In genomic region chr16:84085774-84086173, GRCh38 we compare ENCODE assay signal across 17 cellular contexts. TPM values are rescaled to one million over a fixed set of nuclear protein-coding genes. Genes with fewer than 3 reads are reported as not detected.
DNase-seq lines count a peak whose midpoint lies in the region; ATAC-seq, FAIRE-seq and TF ChIP-seq lines count a peak whose summit lies in the region.
"Had no signal": no experiment of that assay in that cellular context is flagged by ENCODE, and none has a peak within 500 bp of the region (broad histone marks: within the 10 kb centered on the region; RNA-seq: fewer than 3 reads in every experiment).

No MANE protein-coding gene starts in this region.

- no peak overlapping the region for H2AFZ ChIP-seq in OCI-LY3 (ENCODE audit: low read depth, low read length)

- H4K20me1 ChIP-seq in OCI-LY3 (ENCODE audit: insufficient read depth, low read length): peaks cover 80% of the 10 kb centered on the region

- H3K36me3 Mint-ChIP-seq in CD4-positive, CD25-positive, alpha-beta regulatory T cell: peaks cover 38% of the 10 kb centered on the region

- H3K27ac ChIP-seq in CD4-positive, CD25-positive, alpha-beta regulatory T cell (ENCODE audit: insufficient read depth, low read length, poor library complexity, severe bottlenecking): no peak overlapping the region
- H3K27ac ChIP-seq in OCI-LY3 (ENCODE audit: low read length) (no peak overlapping the region), uterus (no peak overlapping the region), spleen (peak overlapping the region in 3 of 8 donors; percentile 9 to 50 (median 41))
- H3K27ac ChIP-seq: suprapubic skin had no signal

- no peak for TF ChIP-seq CTCF in OCI-LY3 (IDR thresholded peaks at IDR 0.05; ENCODE audit: low read depth, low read length)
- no peak for TF ChIP-seq CTCF in uterus (IDR thresholded peaks at IDR 0.05)
- no peak for TF ChIP-seq CTCF in spleen (IDR thresholded peaks at IDR 0.05 in 8 of 11, conservative IDR thresholded peaks at IDR 0.05 in 3 of 11)

- H3K27me3 Mint-ChIP-seq in CD4-positive, CD25-positive, alpha-beta regulatory T cell: no peaks in the 10 kb centered on the region

- H3K9me3 ChIP-seq in CD4-positive, CD25-positive, alpha-beta regulatory T cell (ENCODE audit: control insufficient read depth in 2 of 2, low read length in 2 of 2): no peaks in the 10 kb centered on the region
- H3K9me3 ChIP-seq in OCI-LY3 (ENCODE audit: insufficient read depth, low read length) (no peaks in the 10 kb centered on the region), uterus (no peaks in the 10 kb centered on the region), spleen (no peaks in the 10 kb centered on the region)
- H3K9me3 ChIP-seq: suprapubic skin had no signal

- no peak overlapping the region for H3K4me3 ChIP-seq in CD4-positive, CD25-positive, alpha-beta regulatory T cell (ENCODE audit: low read depth, low read length)
- H3K4me3 ChIP-seq in OCI-LY3 (ENCODE audit: low read length): no peak overlapping the region
- no peak overlapping the region for H3K4me3 ChIP-seq in uterus
- no peak overlapping the region for H3K4me3 ChIP-seq in spleen
- H3K4me3 ChIP-seq: suprapubic skin had no signal

- no peak overlapping the region for H3K9ac ChIP-seq in OCI-LY3 (ENCODE audit: low read length)

- FAIRE-seq in GM18507 (lab: Jason Lieb, UNC): peak; percentile 83

- intact Hi-C loops in uterus (cut with DNase I; ENCODE audit: low total_unique reads) (no loop called here), spleen (cut with DNase I; ENCODE audit: low total_unique reads) (loop anchor here (10.0 kb wide), 1 partner anchor 89 kb away; no protein-coding TSS in a partner anchor)

- H3K27ac Mint-ChIP-seq in CD4-positive, CD25-positive, alpha-beta regulatory T cell: peak overlapping the region in 2 of 3 donors; percentile 54 to 93

- peaks cover 11 to 37% (median 23%) of the 10 kb centered on the region in 4 donors for H3K4me1 Mint-ChIP-seq in CD4-positive, CD25-positive, alpha-beta regulatory T cell

- no peak for ATAC-seq in CD4-positive, CD25-positive, alpha-beta regulatory T cell (ENCODE audit: low read depth in 2 of 2)
- no peak for ATAC-seq in GM21515 (IDR thresholded peaks at IDR 0.05; ENCODE audit: unreplicated experiment)

- DNase-seq in CD4-positive, CD25-positive, alpha-beta regulatory T cell: peak in 1 of 3 donors; percentile 18
- DNase-seq in GM18507 (ENCODE audit: extremely low spot score, insufficient read length, low read depth) (no peak), erythroblast (lab: John Stamatoyannopoulos, UW) (peak; percentile 19 to 20), uterus (no peak), NCI-H146 (lab: John Stamatoyannopoulos, UW) (no peak), spleen (no peak)
- DNase-seq: activated T-cell treated with anti-CD3 and anti-CD28 coated beads, Interleukin-2, amount 50 U/mL, for 48 hours; effector CD4-positive, alpha-beta T cell; islet precursor cell; NCI-H2227 treated with DMSO at 0.1 percent for 48 hours; RPMI8226 had no signal

- no peaks in the 10 kb centered on the region for H3K79me2 ChIP-seq in OCI-LY3 (ENCODE audit: low read length)

- no peaks in the 10 kb centered on the region for H3K27me3 ChIP-seq in CD4-positive, CD25-positive, alpha-beta regulatory T cell (ENCODE audit: control insufficient read depth, insufficient read depth, low read length)
- H3K27me3 ChIP-seq in OCI-LY3 (ENCODE audit: low read depth, low read length): peaks cover 23% of the 10 kb centered on the region
- no peaks in the 10 kb centered on the region for H3K27me3 ChIP-seq in uterus
- no peaks in the 10 kb centered on the region for H3K27me3 ChIP-seq in spleen (replicated peaks in 1 of 7)
- H3K27me3 ChIP-seq: suprapubic skin had no signal

- 13 to 22% (median 14%) methylated on average over 6 of the region's 6 CpGs for WGBS in spleen, 5 donors

- no peak overlapping the region for H3K4me3 Mint-ChIP-seq in CD4-positive, CD25-positive, alpha-beta regulatory T cell

- H3K9me3 Mint-ChIP-seq in CD4-positive, CD25-positive, alpha-beta regulatory T cell: no peaks in the 10 kb centered on the region

- H3K4me2 ChIP-seq in OCI-LY3 (ENCODE audit: low read length): peak overlapping the region; percentile 51

- H3K4me1 ChIP-seq in CD4-positive, CD25-positive, alpha-beta regulatory T cell (ENCODE audit: control insufficient read depth, insufficient read depth, low read length, poor library complexity, severe bottlenecking): peaks cover 22% of the 10 kb centered on the region
- peaks cover 52% of the 10 kb centered on the region for H3K4me1 ChIP-seq in OCI-LY3 (ENCODE audit: low read length)
- H3K4me1 ChIP-seq in uterus: no peaks in the 10 kb centered on the region
- peaks cover 0 to 82% (median 41%) of the 10 kb centered on the region in 6 donors for H3K4me1 ChIP-seq in spleen
- H3K4me1 ChIP-seq: suprapubic skin had no signal

- TF ChIP-seq POLR2A in erythroblast (IDR thresholded peaks at IDR 0.05; ENCODE audit: low read length): no peak
- no peak for TF ChIP-seq POLR2A in uterus (IDR thresholded peaks at IDR 0.05)
- no peak for TF ChIP-seq POLR2A in spleen (IDR thresholded peaks at IDR 0.05)

- peaks cover 82% of the 10 kb centered on the region for H3K36me3 ChIP-seq in CD4-positive, CD25-positive, alpha-beta regulatory T cell (ENCODE audit: control insufficient read depth, insufficient read depth, low read length)
- H3K36me3 ChIP-seq in OCI-LY3 (replicated peaks; ENCODE audit: low read depth, low read length) (peaks cover 72% of the 10 kb centered on the region), uterus (no peaks in the 10 kb centered on the region), spleen (peaks cover 0 to 93% (median 69%) of the 10 kb centered on the region in 6 donors)

RNA-seq across cellular contexts. Expression of gene MBTPS1, which starts 31.0 kb away (rescaled TPM):
- 118 TPM for total RNA-seq in CD4-positive, CD25-positive, alpha-beta regulatory T cell
- polyA plus RNA-seq in CD4-positive, CD25-positive, alpha-beta regulatory T cell: 10 to 100 TPM; 40.6 to 62.5 (median 47.8) TPM
- total RNA-seq in uterus (100 to 1,000 TPM in 3 of 4 donors, 10 to 100 TPM in 1; 63.0 to 162 (median 112) TPM), spleen (100 to 1,000 TPM in 3 of 7 donors, 10 to 100 TPM in 4; 76.4 to 121 (median 98.7) TPM)
- 10 to 100 TPM; 34.5 to 44.2 (median 39.9) TPM for polyA plus RNA-seq in spleen

RNA-seq across cellular contexts. Expression of gene SLC38A8, which starts 43.2 kb away (rescaled TPM):
- not detected for total RNA-seq in CD4-positive, CD25-positive, alpha-beta regulatory T cell
- not detected for polyA plus RNA-seq in CD4-positive, CD25-positive, alpha-beta regulatory T cell
- 1 to 10 TPM in 1 of 4 donors, not detected in 3; 1.3 TPM for total RNA-seq in uterus
- not detected for total RNA-seq in spleen
- polyA plus RNA-seq in spleen: under 1 TPM in 1 of 3 donors, not detected in 2; 0.37 TPM
- total RNA-seq: fibroblast of villous mesenchyme, myocyte, suprapubic skin had no signal

RNA-seq across cellular contexts. Expression of gene HSDL1, which starts 59.2 kb away (rescaled TPM):
- 17.3 TPM for total RNA-seq in CD4-positive, CD25-positive, alpha-beta regulatory T cell
- polyA plus RNA-seq in CD4-positive, CD25-positive, alpha-beta regulatory T cell: 10 to 100 TPM in 1 of 4 donors, 1 to 10 TPM in 3; 6.8 to 10.6 (median 9.6) TPM
- 10 to 100 TPM; 10.5 to 46.4 (median 22.3) TPM for total RNA-seq in uterus
- 10 to 100 TPM; 18.3 to 29.0 (median 23.4) TPM for total RNA-seq in spleen
- polyA plus RNA-seq in spleen: 10 to 100 TPM; 10.1 to 15.7 (median 14.0) TPM

RNA-seq across cellular contexts. Expression of gene DNAAF1, which starts 59.3 kb away (rescaled TPM):
- total RNA-seq in CD4-positive, CD25-positive, alpha-beta regulatory T cell: 0.27 TPM
- under 1 TPM in 3 of 4 donors, not detected in 1; 0.03 to 0.81 (median 0.33) TPM for polyA plus RNA-seq in CD4-positive, CD25-positive, alpha-beta regulatory T cell
- 1 to 10 TPM in 3 of 4 donors, under 1 TPM in 1; 0.77 to 8.2 (median 2.7) TPM for total RNA-seq in uterus
- 1 to 10 TPM in 2 of 7 donors, under 1 TPM in 4, not detected in 1; 0.20 to 2.0 (median 0.79) TPM for total RNA-seq in spleen
- 1 to 10 TPM; 1.3 to 4.3 (median 2.0) TPM for polyA plus RNA-seq in spleen
- total RNA-seq: fibroblast of villous mesenchyme, M059J, myocyte had no signal

Comparison
In these comparisons a context has a peak if more than half of its experiments do, and no peak if none do; other contexts are left out.
1. DNase-seq: peak in erythroblast (2 of 2); none in GM18507 (single experiment), uterus (0 of 2), NCI-H146 (single experiment) and spleen (single experiment).